ENCODE assay signal across 8 cellular contexts in the genomic region with DNA sequence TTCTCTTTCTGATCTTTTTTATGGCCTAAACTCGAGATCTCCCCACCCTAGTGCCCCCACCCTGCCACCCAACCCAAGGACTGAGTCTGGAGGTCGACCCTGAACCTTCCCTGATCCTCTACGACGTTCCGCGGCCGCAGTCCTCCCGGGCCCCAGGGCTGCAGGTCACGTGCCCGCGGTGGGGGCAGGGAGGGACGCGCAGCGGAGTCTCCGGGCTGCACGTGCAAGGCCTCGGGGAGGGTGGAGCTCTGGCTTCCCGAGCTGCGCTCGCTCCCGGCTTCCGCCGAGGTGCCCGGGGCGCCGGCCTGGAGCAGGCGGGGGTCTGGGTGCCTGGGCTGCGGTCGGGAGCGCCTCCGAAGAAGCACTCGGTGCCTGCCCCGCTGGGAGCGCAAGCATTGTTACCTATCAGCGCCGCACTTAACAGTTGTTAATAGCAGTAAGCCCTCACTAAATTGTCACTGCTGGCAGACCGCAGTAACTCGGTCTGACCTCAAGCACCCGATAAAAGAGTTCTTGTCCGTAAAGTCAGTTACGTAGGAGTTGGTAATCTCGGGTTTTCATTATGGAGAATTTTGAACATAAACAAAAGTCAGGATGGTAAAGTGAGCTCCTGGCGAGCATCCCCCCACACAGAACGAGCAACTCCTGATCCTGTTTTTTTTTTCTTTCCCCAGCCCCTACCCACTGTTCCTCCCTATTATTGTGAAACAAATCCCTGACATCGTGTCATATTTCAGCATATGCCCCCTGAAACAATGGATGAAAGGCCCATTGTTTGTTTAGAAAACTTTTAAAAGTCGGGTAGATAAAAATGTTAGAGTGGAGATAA.
DNase-seq lines count a peak whose midpoint lies in the region; ATAC-seq and TF ChIP-seq lines count a peak whose summit lies in the region.

No MANE protein-coding gene starts in this region.

- ATAC-seq in GM21825 (IDR thresholded peaks at IDR 0.05; ENCODE audit: unreplicated experiment): peak; percentile 68
- ATAC-seq in thoracic aorta (ENCODE audit: insufficient number of reproducible peaks, low FRiP score, low read depth): peak; percentile 67

- H3K36me3 ChIP-seq in adipocyte (ENCODE audit: control insufficient read depth, insufficient read depth, low read length, severe bottlenecking) (no peaks in the 10 kb centered on the region), cardiac muscle cell (no peaks in the 10 kb centered on the region), ovary (no peaks in the 10 kb centered on the region), thoracic aorta (no peaks in the 10 kb centered on the region)

- H3K27me3 ChIP-seq in adipocyte (replicated peaks; ENCODE audit: control insufficient read depth, insufficient read depth, low read length) (no peaks in the 10 kb centered on the region), cardiac muscle cell (no peaks in the 10 kb centered on the region), ovary (no peaks in the 10 kb centered on the region), thoracic aorta (replicated peaks; ENCODE audit: insufficient read depth) (no peaks in the 10 kb centered on the region)

- DNase-seq in Calu3 (peak; percentile 94), NCI-H1092 (lab: John Stamatoyannopoulos, UW) (peak; percentile 80), T follicular helper cell (ENCODE audit: low read depth) (peak; percentile 69), adipocyte (ENCODE audit: low read depth) (peak; percentile 89), cardiac muscle cell (ENCODE audit: low read depth in 1 of 2, low spot score in 1 of 2) (peak; percentile 96), ovary (peak; percentile 94 to 97 (median 96)), thoracic aorta (ENCODE audit: low spot score) (peak; percentile 43)

- TSS peak; percentile 66 for BruUV-seq in Calu3 (replicated peaks; lab: Mats Ljungman, UMichigan)

- H3K27ac ChIP-seq in cardiac muscle cell: peak overlapping the region; percentile 97
- H3K27ac ChIP-seq in ovary: peak overlapping the region; percentile 92 to 99
- peak overlapping the region; percentile 70 to 95 for H3K27ac ChIP-seq in thoracic aorta

- intact Hi-C loops in Calu3 (cut with micrococcal nuclease; ENCODE audit: unreplicated experiment): loop anchor here (5.0 kb wide), 1 partner anchor 70 kb away; a partner anchor contains a TSS
- intact Hi-C loops in ovary (cut with DNase I): loop anchor here in 3 of 4 donors (2.0 to 10.0 kb wide), 4 partner anchors 68 to 72 kb away; a partner anchor contains a TSS

- H3K9ac ChIP-seq in adipocyte (ENCODE audit: low read length): peak overlapping the region; percentile 88

- CTCF ChIA-PET in Calu3 (lab: Charles Lee): interaction anchor here (0.7 to 1.9 kb wide), 6 partner anchors 13 to 105 kb away, joined by 3 to 8 read pairs (median 3); a partner anchor contains a TSS

- H3K27ac Mint-ChIP-seq in Calu3 (ENCODE audit: unreplicated experiment): peak overlapping the region; percentile 95

- no peak for TF ChIP-seq EP300 in ovary (IDR thresholded peaks at IDR 0.05)

- peaks cover 12% of the 10 kb centered on the region for H3K4me1 ChIP-seq in adipocyte (ENCODE audit: control insufficient read depth, insufficient read depth, low read length)
- H3K4me1 ChIP-seq in cardiac muscle cell (ENCODE audit: low read depth): peaks cover 11% of the 10 kb centered on the region
- no peaks in the 10 kb centered on the region for H3K4me1 ChIP-seq in ovary (ENCODE audit: insufficient read depth)
- peaks cover 0 to 10% of the 10 kb centered on the region in 2 donors for H3K4me1 ChIP-seq in thoracic aorta (ENCODE audit: control insufficient read depth in 1 of 2, low read depth in 2 of 2)

- peak overlapping the region; percentile 94 for H3K4me3 Mint-ChIP-seq in Calu3 (ENCODE audit: low read depth, unreplicated experiment)

- no peaks in the 10 kb centered on the region for H3K27me3 Mint-ChIP-seq in Calu3 (ENCODE audit: unreplicated experiment)

- H3K36me3 Mint-ChIP-seq in Calu3 (ENCODE audit: insufficient read depth, unreplicated experiment): peaks cover 36% of the 10 kb centered on the region

- 3 to 4% (median 4%) methylated on average over 40 to 46 of the region's 46 CpGs for WGBS in ovary, 3 donors

- TF ChIP-seq POLR2A in ovary (IDR thresholded peaks at IDR 0.05): peak; percentile 86

- H3K4me1 Mint-ChIP-seq in Calu3 (ENCODE audit: low read depth, unreplicated experiment): peaks cover 19% of the 10 kb centered on the region

- H3K9me3 Mint-ChIP-seq in Calu3 (ENCODE audit: low read depth, unreplicated experiment): no peaks in the 10 kb centered on the region

- TF ChIP-seq CTCF in Calu3 (IDR thresholded peaks at IDR 0.05; ENCODE audit: unreplicated experiment) (no peak), cardiac muscle cell (IDR thresholded peaks at IDR 0.05; ENCODE audit: low read depth, low read length) (no peak), ovary (IDR thresholded peaks at IDR 0.05) (peak in 1 of 3 donors; percentile 9), thoracic aorta (IDR thresholded peaks at IDR 0.05) (no peak)

- H3K9me3 ChIP-seq in adipocyte (ENCODE audit: control insufficient read depth, low read length): no peaks in the 10 kb centered on the region
- no peaks in the 10 kb centered on the region for H3K9me3 ChIP-seq in cardiac muscle cell (ENCODE audit: low read depth)
- H3K9me3 ChIP-seq in ovary: no peaks in the 10 kb centered on the region
- no peaks in the 10 kb centered on the region for H3K9me3 ChIP-seq in thoracic aorta

- peak overlapping the region; percentile 86 for H3K4me3 ChIP-seq in adipocyte (ENCODE audit: low read length)
- H3K4me3 ChIP-seq in cardiac muscle cell: peak overlapping the region; percentile 54
- H3K4me3 ChIP-seq in ovary: peak overlapping the region; percentile 70
- peak overlapping the region; percentile 92 for H3K4me3 ChIP-seq in thoracic aorta

Comparison
In these comparisons a context has a peak if more than half of its experiments do, and no peak if none do; other contexts are left out.
1. Peak in every context shown above with its lines: DNase-seq, ATAC-seq, H3K4me3 ChIP-seq and H3K27ac ChIP-seq.
2. DNase-seq: peak in every context shown above with its lines; median percentile 96 in cardiac muscle cell; 96 in ovary; 94 in Calu3; 89 in adipocyte; 80 in NCI-H1092; 69 in T follicular helper cell; 43 in thoracic aorta.